Comparison of ENCODE assay signal across 1 cellular context in the genomic region with DNA sequence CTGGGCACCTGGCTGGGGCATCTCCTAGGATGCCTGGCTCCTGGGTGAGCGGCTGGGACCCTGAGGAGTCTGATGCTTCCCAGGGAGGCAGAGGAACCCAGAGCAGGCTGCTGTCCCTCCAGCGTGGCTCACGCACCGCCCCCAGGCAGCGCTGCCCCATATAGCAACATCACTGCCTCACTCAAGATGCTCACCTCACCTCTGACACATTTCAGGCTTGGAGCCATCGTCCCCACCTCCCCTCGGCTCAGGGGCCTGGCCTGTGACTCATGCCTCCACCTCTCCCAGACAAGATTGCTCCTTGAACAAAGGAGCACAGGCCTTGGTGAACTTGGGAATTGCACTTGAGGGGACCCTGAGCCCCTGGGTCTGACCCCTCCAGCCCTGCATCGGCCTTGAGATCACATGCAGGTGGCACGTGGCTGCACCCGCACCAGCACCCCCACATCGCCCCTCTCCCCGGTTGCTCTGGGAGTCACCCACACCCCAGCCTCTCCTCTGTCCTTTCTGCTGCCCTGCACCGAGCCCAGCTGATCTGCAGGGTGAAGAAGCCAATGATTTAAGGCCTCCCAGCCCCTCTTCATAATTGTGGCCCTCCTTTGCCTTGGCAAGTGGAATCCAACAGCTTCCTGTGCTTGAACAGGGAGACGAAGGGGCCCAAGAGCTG.
TF ChIP-seq lines count a peak whose summit lies in the region.

No MANE protein-coding gene starts in this region.

TF ChIP-seq in IMR-90, 13 proteins besides CTCF, POLR2A, EP300 and RAD21 (continued from another document):
- TF ChIP-seq, protein P1, sequence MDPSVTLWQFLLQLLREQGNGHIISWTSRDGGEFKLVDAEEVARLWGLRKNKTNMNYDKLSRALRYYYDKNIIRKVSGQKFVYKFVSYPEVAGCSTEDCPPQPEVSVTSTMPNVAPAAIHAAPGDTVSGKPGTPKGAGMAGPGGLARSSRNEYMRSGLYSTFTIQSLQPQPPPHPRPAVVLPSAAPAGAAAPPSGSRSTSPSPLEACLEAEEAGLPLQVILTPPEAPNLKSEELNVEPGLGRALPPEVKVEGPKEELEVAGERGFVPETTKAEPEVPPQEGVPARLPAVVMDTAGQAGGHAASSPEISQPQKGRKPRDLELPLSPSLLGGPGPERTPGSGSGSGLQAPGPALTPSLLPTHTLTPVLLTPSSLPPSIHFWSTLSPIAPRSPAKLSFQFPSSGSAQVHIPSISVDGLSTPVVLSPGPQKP (IDR thresholded peaks at IDR 0.05; ENCODE audit: borderline replicate concordance, low read depth, low read length): no peak
- TF ChIP-seq SMC3 (IDR thresholded peaks at IDR 0.05; ENCODE audit: low read depth, low read length) (no peak), CHD1 (IDR thresholded peaks at IDR 0.05; ENCODE audit: low read depth, low read length) (no peak), RFX5 (IDR thresholded peaks at IDR 0.05; ENCODE audit: low read depth, low read length) (no peak), RCOR1 (IDR thresholded peaks at IDR 0.05; ENCODE audit: insufficient replicate concordance, low read length) (no peak)
